Comparison of ENCODE assay signal across 23 cellular contexts in the genomic region with DNA sequence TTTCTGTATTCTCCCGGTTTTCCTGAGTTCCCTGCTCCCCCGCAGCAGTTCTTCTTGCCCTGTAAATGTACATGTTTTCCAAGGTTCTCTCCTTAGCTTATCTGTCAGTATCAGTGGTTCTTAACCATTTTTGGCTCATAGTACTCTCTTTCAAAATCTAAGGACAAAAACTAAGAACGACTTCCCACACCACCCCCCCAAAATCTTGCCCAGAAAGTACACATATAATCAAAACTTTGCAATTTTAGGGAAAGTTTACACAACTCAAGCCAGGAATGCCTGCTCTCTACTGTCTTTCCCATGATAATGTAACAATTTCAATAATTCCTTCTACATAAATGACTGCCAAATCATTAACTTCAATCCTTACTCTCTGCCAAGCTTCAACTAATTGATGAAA. TPM values are rescaled to one million over a fixed set of nuclear protein-coding genes. Genes with fewer than 3 reads are reported as not detected.
DNase-seq lines count a peak whose midpoint lies in the region; ATAC-seq and TF ChIP-seq lines count a peak whose summit lies in the region.
"Had no signal": no experiment of that assay in that cellular context is flagged by ENCODE, and none has a peak within 500 bp of the region (broad histone marks: within the 10 kb centered on the region; RNA-seq: fewer than 3 reads in every experiment).

No MANE protein-coding gene starts in this region.

- no peak for TF ChIP-seq POLR2A in upper lobe of left lung (IDR thresholded peaks at IDR 0.05)

- ATAC-seq in natural killer cell: no peak
- no peak for ATAC-seq in natural killer cell treated with Interleukin-12 subunit alpha and Interleukin-12 subunit beta and Interleukin-15 and Interleukin-18, amount 100 ng/mL, for 72 hours
- ATAC-seq in HG03139 (IDR thresholded peaks at IDR 0.05; ENCODE audit: unreplicated experiment): no peak
- ATAC-seq in upper lobe of left lung (ENCODE audit: low FRiP score in 2 of 2): no peak
- no peak for ATAC-seq in Right ventricle myocardium superior (ENCODE audit: poor library complexity)
- ATAC-seq: Panc1 had no signal

- TF ChIP-seq EP300 in upper lobe of left lung (IDR thresholded peaks at IDR 0.05): no peak

- intact Hi-C loops in natural killer cell (cut with micrococcal nuclease): loop anchor here (5.0 kb wide), 1 partner anchor 205 kb away; a partner anchor contains a TSS
- intact Hi-C loops in activated T-helper 1 cell treated with anti-CD3 and anti-CD28 coated beads, Interleukin-12 subunit alpha, Interleukin-12 subunit beta, Interleukin-2, Interleukin-4 antibody, amounts not matched to agents 30 ng/mL and 10 ng/mL and 1 ng/mL, durations not matched to agents 14 hours and 24 hours and 36 hours (cut with micrococcal nuclease): loop anchor here (10.0 kb wide), 2 partner anchors 333 to 863 kb away; a partner anchor contains a TSS
- intact Hi-C loops in Right ventricle myocardium superior (cut with DNase I): loop anchor here (10.0 kb wide), 1 partner anchor 253 kb away; a partner anchor contains a TSS

- H3K27me3 Mint-ChIP-seq in natural killer cell (ENCODE audit: low read depth in 2 of 2): no peaks in the 10 kb centered on the region
- H3K27me3 Mint-ChIP-seq in natural killer cell treated with Interleukin-12 subunit alpha and Interleukin-12 subunit beta and Interleukin-15 and Interleukin-18, amount 100 ng/mL, for 72 hours: no peaks in the 10 kb centered on the region
- H3K27me3 Mint-ChIP-seq in activated T-helper 1 cell treated with anti-CD3 and anti-CD28 coated beads, Interleukin-12 subunit alpha, Interleukin-12 subunit beta, Interleukin-2, Interleukin-4 antibody, amounts not matched to agents 30 ng/mL and 10 ng/mL and 1 ng/mL, durations not matched to agents 14 hours and 24 hours and 36 hours (ENCODE audit: insufficient read depth): no peaks in the 10 kb centered on the region
- H3K27me3 Mint-ChIP-seq: CD4-positive, CD25-positive, alpha-beta regulatory T cell had no signal

- DNase-seq in natural killer cell (no peak), hepatocyte (ENCODE audit: low spot score) (no peak), upper lobe of left lung (no peak), Right ventricle myocardium superior (no peak)
- DNase-seq in natural killer cell treated with Interleukin-12 subunit alpha and Interleukin-12 subunit beta and Interleukin-15 and Interleukin-18, amount 100 ng/mL, for 72 hours (ENCODE audit: low spot score): no peak
- DNase-seq in activated T-helper 1 cell treated with anti-CD3 and anti-CD28 coated beads, Interleukin-12 subunit alpha, Interleukin-12 subunit beta, Interleukin-2, Interleukin-4 antibody, amounts not matched to agents 30 ng/mL and 10 ng/mL and 1 ng/mL, durations not matched to agents 14 hours and 24 hours and 36 hours (ENCODE audit: low spot score): no peak
- no peak for DNase-seq in activated CD4-positive, alpha-beta T cell treated with anti-CD3 and anti-CD28 coated beads for 48 hours
- DNase-seq: Caco-2; CD4-positive, CD25-positive, alpha-beta regulatory T cell; DMS 273 treated with DMSO at 0.1 percent for 48 hours; DMS79 treated with DMSO at 0.1 percent for 48 hours; HFFc6; MV-4-11; NCI-H1105 treated with DMSO at 0.1 percent for 48 hours; NCI-H2029 treated with DMSO at 0.1 percent for 48 hours; NCI-H226; NCI-H510A treated with DMSO at 0.1 percent for 48 hours; NCI-H748 treated with DMSO at 0.1 percent for 48 hours; SJCRH30 had no signal

- H3K4me2 ChIP-seq in hepatocyte: no peak overlapping the region

- no peaks in the 10 kb centered on the region for H3K9me2 ChIP-seq in hepatocyte (replicated peaks; ENCODE audit: insufficient read depth)

- no peaks in the 10 kb centered on the region for H3K27me3 ChIP-seq in hepatocyte
- no peaks in the 10 kb centered on the region for H3K27me3 ChIP-seq in upper lobe of left lung
- H3K27me3 ChIP-seq: SJCRH30 had no signal

- H3K36me3 ChIP-seq in hepatocyte (replicated peaks; ENCODE audit: insufficient read depth, low read depth) (peaks cover 4% of the 10 kb centered on the region), upper lobe of left lung (peaks cover 5 to 39% (median 25%) of the 10 kb centered on the region in 4 donors)

- H3K27ac Mint-ChIP-seq in natural killer cell: peak overlapping the region; percentile 65 to 98
- H3K27ac Mint-ChIP-seq in natural killer cell treated with Interleukin-12 subunit alpha and Interleukin-12 subunit beta and Interleukin-15 and Interleukin-18, amount 100 ng/mL, for 72 hours: peak overlapping the region in 1 of 2 donors; percentile 98
- H3K27ac Mint-ChIP-seq in activated T-helper 1 cell treated with anti-CD3 and anti-CD28 coated beads, Interleukin-12 subunit alpha, Interleukin-12 subunit beta, Interleukin-2, Interleukin-4 antibody, amounts not matched to agents 30 ng/mL and 10 ng/mL and 1 ng/mL, durations not matched to agents 14 hours and 24 hours and 36 hours: peak overlapping the region; percentile 29
- H3K27ac Mint-ChIP-seq: B cell, HFFc6 had no signal

- H3K36me3 Mint-ChIP-seq in natural killer cell: no peaks in the 10 kb centered on the region
- peaks cover 35% of the 10 kb centered on the region for H3K36me3 Mint-ChIP-seq in natural killer cell treated with Interleukin-12 subunit alpha and Interleukin-12 subunit beta and Interleukin-15 and Interleukin-18, amount 100 ng/mL, for 72 hours
- peaks cover 38% of the 10 kb centered on the region for H3K36me3 Mint-ChIP-seq in activated T-helper 1 cell treated with anti-CD3 and anti-CD28 coated beads, Interleukin-12 subunit alpha, Interleukin-12 subunit beta, Interleukin-2, Interleukin-4 antibody, amounts not matched to agents 30 ng/mL and 10 ng/mL and 1 ng/mL, durations not matched to agents 14 hours and 24 hours and 36 hours (ENCODE audit: low read depth)
- H3K36me3 Mint-ChIP-seq: IgD-negative memory B cell had no signal

- peaks cover 90% of the 10 kb centered on the region for H3K79me2 ChIP-seq in hepatocyte

- peaks cover 57 to 64% of the 10 kb centered on the region in 2 donors for H3K4me1 Mint-ChIP-seq in natural killer cell
- H3K4me1 Mint-ChIP-seq in natural killer cell treated with Interleukin-12 subunit alpha and Interleukin-12 subunit beta and Interleukin-15 and Interleukin-18, amount 100 ng/mL, for 72 hours (ENCODE audit: low read depth in 2 of 2): peaks cover 46 to 59% of the 10 kb centered on the region in 2 donors
- H3K4me1 Mint-ChIP-seq in activated T-helper 1 cell treated with anti-CD3 and anti-CD28 coated beads, Interleukin-12 subunit alpha, Interleukin-12 subunit beta, Interleukin-2, Interleukin-4 antibody, amounts not matched to agents 30 ng/mL and 10 ng/mL and 1 ng/mL, durations not matched to agents 14 hours and 24 hours and 36 hours (ENCODE audit: low read depth): peaks cover 46% of the 10 kb centered on the region

- H3K27ac ChIP-seq in hepatocyte: peak overlapping the region; percentile 14
- no peak overlapping the region for H3K27ac ChIP-seq in upper lobe of left lung
- H3K27ac ChIP-seq: SJCRH30 had no signal

- H3K9me3 ChIP-seq in hepatocyte (ENCODE audit: low read depth) (no peaks in the 10 kb centered on the region), upper lobe of left lung (no peaks in the 10 kb centered on the region)
- H3K9me3 ChIP-seq: Caco-2, SJCRH30 had no signal

- H3K4me3 Mint-ChIP-seq in natural killer cell: no peak overlapping the region
- H3K4me3 Mint-ChIP-seq in natural killer cell treated with Interleukin-12 subunit alpha and Interleukin-12 subunit beta and Interleukin-15 and Interleukin-18, amount 100 ng/mL, for 72 hours: no peak overlapping the region
- H3K4me3 Mint-ChIP-seq in activated T-helper 1 cell treated with anti-CD3 and anti-CD28 coated beads, Interleukin-12 subunit alpha, Interleukin-12 subunit beta, Interleukin-2, Interleukin-4 antibody, amounts not matched to agents 30 ng/mL and 10 ng/mL and 1 ng/mL, durations not matched to agents 14 hours and 24 hours and 36 hours: no peak overlapping the region
- H3K4me3 Mint-ChIP-seq: B cell, HFFc6, IgD-negative memory B cell had no signal

- H2AFZ ChIP-seq in hepatocyte: no peak overlapping the region

- H3K4me1 ChIP-seq in hepatocyte (ENCODE audit: insufficient read depth): peaks cover 13% of the 10 kb centered on the region
- peaks cover 29 to 66% (median 44%) of the 10 kb centered on the region in 4 donors for H3K4me1 ChIP-seq in upper lobe of left lung
- H3K4me1 ChIP-seq: SJCRH30 had no signal

- peaks cover 19% of the 10 kb centered on the region for H4K20me1 ChIP-seq in hepatocyte (ENCODE audit: insufficient read depth, poor library complexity, severe bottlenecking)

- no peak for TF ChIP-seq CTCF in natural killer cell (IDR thresholded peaks at IDR 0.05)
- no peak for TF ChIP-seq CTCF in hepatocyte (IDR thresholded peaks at IDR 0.05; ENCODE audit: poor library complexity)
- no peak for TF ChIP-seq CTCF in upper lobe of left lung (IDR thresholded peaks at IDR 0.05)

- WGBS in hepatocyte (ENCODE audit: low lambda C conversion rate, missing lambda C conversion rate): 93% methylated on average over 3 of the region's 3 CpGs
- WGBS in upper lobe of left lung, 2 donors: 70 to 73% methylated on average over 3 of the region's 3 CpGs

- H3K4me3 ChIP-seq in hepatocyte (no peak overlapping the region), upper lobe of left lung (no peak overlapping the region)
- H3K4me3 ChIP-seq: SJCRH30 had no signal

- H3K9me3 Mint-ChIP-seq in natural killer cell: no peaks in the 10 kb centered on the region
- H3K9me3 Mint-ChIP-seq in natural killer cell treated with Interleukin-12 subunit alpha and Interleukin-12 subunit beta and Interleukin-15 and Interleukin-18, amount 100 ng/mL, for 72 hours: no peaks in the 10 kb centered on the region
- H3K9me3 Mint-ChIP-seq in activated T-helper 1 cell treated with anti-CD3 and anti-CD28 coated beads, Interleukin-12 subunit alpha, Interleukin-12 subunit beta, Interleukin-2, Interleukin-4 antibody, amounts not matched to agents 30 ng/mL and 10 ng/mL and 1 ng/mL, durations not matched to agents 14 hours and 24 hours and 36 hours: no peaks in the 10 kb centered on the region
- H3K9me3 Mint-ChIP-seq: CD4-positive, CD25-positive, alpha-beta regulatory T cell; HFFc6 had no signal

RNA-seq across cellular contexts. Expression of a gene that starts 4.5 kb away (rescaled TPM):
- total RNA-seq in natural killer cell: 10 to 100 TPM; 14.9 to 24.3 (median 21.3) TPM
- 10 to 100 TPM; 36.5 to 54.8 TPM for total RNA-seq in natural killer cell treated with Interleukin-12 subunit alpha and Interleukin-12 subunit beta and Interleukin-15 and Interleukin-18, amount 100 ng/mL, for 72 hours
- total RNA-seq in activated T-helper 1 cell treated with anti-CD3 and anti-CD28 coated beads, Interleukin-12 subunit alpha, Interleukin-12 subunit beta, Interleukin-2, Interleukin-4 antibody, amounts not matched to agents 30 ng/mL and 10 ng/mL and 1 ng/mL, durations not matched to agents 14 hours and 24 hours and 36 hours: 49.7 and 52.8 TPM in 2 replicates
- 34.8 and 43.3 TPM in 2 replicates for total RNA-seq in hepatocyte
- polyA plus RNA-seq in hepatocyte: 23.9 and 28.6 TPM in 2 replicates
- 10 to 100 TPM; 17.8 to 41.0 (median 34.0) TPM for total RNA-seq in upper lobe of left lung
- total RNA-seq in Right ventricle myocardium superior: 14.8 TPM

RNA-seq across cellular contexts. Expression of a gene that starts 56.8 kb away (rescaled TPM):
- total RNA-seq in natural killer cell: 10 to 100 TPM; 43.6 to 59.3 (median 49.7) TPM
- total RNA-seq in natural killer cell treated with Interleukin-12 subunit alpha and Interleukin-12 subunit beta and Interleukin-15 and Interleukin-18, amount 100 ng/mL, for 72 hours: 10 to 100 TPM; 41.2 to 44.8 TPM
- 30.0 and 33.4 TPM in 2 replicates for total RNA-seq in activated T-helper 1 cell treated with anti-CD3 and anti-CD28 coated beads, Interleukin-12 subunit alpha, Interleukin-12 subunit beta, Interleukin-2, Interleukin-4 antibody, amounts not matched to agents 30 ng/mL and 10 ng/mL and 1 ng/mL, durations not matched to agents 14 hours and 24 hours and 36 hours
- total RNA-seq in hepatocyte: 38.0 and 49.6 TPM in 2 replicates
- 43.2 and 49.7 TPM in 2 replicates for polyA plus RNA-seq in hepatocyte
- 10 to 100 TPM; 37.7 to 62.2 (median 48.1) TPM for total RNA-seq in upper lobe of left lung
- total RNA-seq in Right ventricle myocardium superior: 44.0 TPM
